31 cellular contexts compared by ENCODE assay signal in the genomic region with DNA sequence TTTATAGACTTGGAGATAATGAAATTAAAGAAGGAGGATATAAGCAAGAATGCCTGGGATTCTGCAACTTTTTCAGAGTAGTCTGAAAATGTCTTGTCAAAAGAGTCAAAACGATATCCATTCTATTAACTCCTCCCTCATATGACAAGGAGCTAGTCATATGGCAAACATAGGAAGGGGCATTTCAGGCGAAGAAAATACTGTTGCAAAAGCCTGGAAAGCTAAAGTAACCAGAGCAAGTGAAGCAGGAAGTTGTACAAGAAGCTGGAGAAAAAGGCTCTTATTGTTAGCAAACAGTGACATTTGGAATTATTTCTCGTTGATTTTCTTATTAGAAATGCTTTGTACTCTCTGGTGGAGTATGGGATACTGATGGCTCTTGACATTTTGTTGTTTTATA.
"Had no signal": no experiment of that assay in that cellular context is flagged by ENCODE, and none has a peak within 500 bp of the region (broad histone marks: within the 10 kb centered on the region; RNA-seq: fewer than 3 reads in every experiment).

No MANE protein-coding gene starts in this region.

- H3K27me3 ChIP-seq: adrenal gland, body of pancreas, brain microvascular endothelial cell had no signal

- H3K27ac ChIP-seq: adrenal gland, body of pancreas, brain microvascular endothelial cell, VCaP had no signal

- DNase-seq: activated B cell treated with CpG ODN at 0.5 μM for 24 hours; activated CD4-positive, alpha-beta memory T cell treated with anti-CD3 and anti-CD28 coated beads for 36 hours; activated CD4-positive, alpha-beta T cell treated with anti-CD3 and anti-CD28 coated beads for 4 hours; activated CD4-positive, alpha-beta T cell treated with anti-CD3 and anti-CD28 coated beads, Interleukin-2, amount 10 ng/mL, durations not matched to agents 24 days and 14 days; activated CD4-positive, alpha-beta T cell treated with anti-CD3 and anti-CD28 coated beads, Interleukin-2, amount 50 U/mL, for 1 hour; activated CD4-positive, alpha-beta T cell treated with anti-CD3 and anti-CD28 coated beads, Interleukin-2, amount 50 U/mL, for 4 hours; activated CD4-positive, CD25-positive, alpha-beta regulatory T cell treated with anti-CD3 and anti-CD28 coated beads, Interleukin-2, amount 50 U/mL, for 72 hours; activated CD8-positive, alpha-beta memory T cell treated with anti-CD3 and anti-CD28 coated beads, Interleukin-2, amount 50 U/mL, for 4 hours; activated CD8-positive, alpha-beta T cell treated with anti-CD3 and anti-CD28 coated beads for 36 hours; activated effector memory CD4-positive, alpha-beta T cell treated with anti-CD3 and anti-CD28 coated beads, Interleukin-2, amount 50 U/mL, for 16 hours; activated gamma-delta T cell treated with Interleukin-2 at 50 U/mL for 16 hours; activated naive CD4-positive, alpha-beta T cell; activated naive CD4-positive, alpha-beta T cell treated with anti-CD3 and anti-CD28 coated beads for 36 hours; activated naive CD4-positive, alpha-beta T cell treated with anti-CD3 and anti-CD28 coated beads, Interleukin-2, amount 50 U/mL, for 16 hours; activated naive CD8-positive, alpha-beta T cell treated with anti-CD3 and anti-CD28 coated beads for 36 hours; activated T-cell treated with anti-CD3 and anti-CD28 coated beads for 4 hours; activated T-cell treated with anti-CD3 and anti-CD28 coated beads, Interleukin-2, amount 50 U/mL, for 1 hour; activated T-cell treated with anti-CD3 and anti-CD28 coated beads, Interleukin-2, amount 50 U/mL, for 4 hours; activated T-cell treated with anti-CD3 and anti-CD28 coated beads, Interleukin-2, amount 50 U/mL, for 72 hours; adrenal gland; amniotic stem cell; aorta; body of pancreas; brain microvascular endothelial cell; central memory CD4-positive, alpha-beta T cell; T-helper 1 cell; T-helper 2 cell; T-helper 9 cell had no signal

- H3K4me1 ChIP-seq: adrenal gland, body of pancreas had no signal

- FAIRE-seq: astrocyte, TTC549 had no signal

- H3K9me3 ChIP-seq: adrenal gland, body of pancreas had no signal

- H3K4me3 ChIP-seq: adrenal gland, body of pancreas had no signal

- H3K36me3 ChIP-seq: adrenal gland, brain microvascular endothelial cell had no signal
